ENCODE assay signal across 8 cellular contexts in genomic region chr11:57566564-57567209, GRCh38. TPM values are rescaled to one million over a fixed set of nuclear protein-coding genes. Genes with fewer than 3 reads are reported as not detected.
DNase-seq lines count a peak whose midpoint lies in the region; ATAC-seq and TF ChIP-seq lines count a peak whose summit lies in the region.

No MANE protein-coding gene starts in this region.

- no peak for DNase-seq in T-helper 17 cell
- DNase-seq in epithelial cell of proximal tubule (ENCODE audit: low read depth) = no peak
- no peak for DNase-seq in psoas muscle
- DNase-seq in NCI-H748 (lab: John Stamatoyannopoulos, UW; ENCODE audit: unreplicated experiment) = no peak
- DNase-seq in T-helper 9 cell = no peak
- DNase-seq in iPS-NIHi11 (ENCODE audit: low spot score) = no peak

- peak overlapping the region; percentile 98 for H3K4me3 Mint-ChIP-seq in T-helper 17 cell

- peaks cover 5% of the 10 kb centered on the region for H3K36me3 Mint-ChIP-seq in T-helper 17 cell (ENCODE audit: low read depth)

- H3K4me3 ChIP-seq in GM12875 (ENCODE audit: low read depth, low read length) (peak overlapping the region; percentile 84), epithelial cell of proximal tubule (ENCODE audit: low read depth, low read length) (peak overlapping the region; percentile 68), psoas muscle (peak overlapping the region; percentile 71)

- TF ChIP-seq CTCF in GM12875 (IDR thresholded peaks at IDR 0.05; ENCODE audit: borderline replicate concordance, insufficient read depth, low read depth, low read length) (no peak), epithelial cell of proximal tubule (conservative IDR thresholded peaks at IDR 0.05; ENCODE audit: low read depth, low read length) (no peak), psoas muscle (IDR thresholded peaks at IDR 0.05) (no peak)

- H3K27me3 Mint-ChIP-seq in T-helper 17 cell = no peaks in the 10 kb centered on the region

- intact Hi-C loops in psoas muscle (cut with DNase I) = loop anchor here in 1 of 2 donors (5.0 kb wide), 1 partner anchor 76 kb away; no protein-coding TSS in a partner anchor

- no peaks in the 10 kb centered on the region for H3K36me3 ChIP-seq in psoas muscle (ENCODE audit: insufficient read depth in 1 of 2, low read depth in 1 of 2)

- H3K27me3 ChIP-seq in psoas muscle (ENCODE audit: insufficient read depth in 3 of 3, low read length in 2 of 3) = peaks cover 0 to 21% (median 0%) of the 10 kb centered on the region in 3 donors

- H3K9me3 ChIP-seq in T-helper 17 cell (ENCODE audit: control insufficient read depth, low read length, poor library complexity, severe bottlenecking) = no peaks in the 10 kb centered on the region
- H3K9me3 ChIP-seq in psoas muscle = no peaks in the 10 kb centered on the region

- H3K27ac ChIP-seq in psoas muscle = peak overlapping the region; percentile 2

- peaks cover 6% of the 10 kb centered on the region for H3K4me1 ChIP-seq in psoas muscle

- ATAC-seq in T-helper 17 cell (no peak), psoas muscle (no peak), HG02678 (IDR thresholded peaks at IDR 0.05; ENCODE audit: unreplicated experiment) (no peak)

- peak overlapping the region; percentile 93 for H3K27ac Mint-ChIP-seq in T-helper 17 cell

- 31 to 38% (median 34%) methylated on average over 6 of the region's 6 CpGs for WGBS in psoas muscle, 3 donors

- peaks cover 41% of the 10 kb centered on the region for H3K4me1 Mint-ChIP-seq in T-helper 17 cell

RNA-seq across cellular contexts. Expression of gene UBE2L6, which starts 0.8 kb away (rescaled TPM):
- 10 to 100 TPM; 58.9 to 64.1 TPM for total RNA-seq in T-helper 17 cell
- 12.2 and 19.4 TPM in 2 replicates for total RNA-seq in epithelial cell of proximal tubule
- total RNA-seq in psoas muscle = 10 to 100 TPM in 3 of 4 donors, 1 to 10 TPM in 1; 6.8 to 24.7 (median 12.3) TPM
- polyA plus RNA-seq in psoas muscle = 1 to 10 TPM; 5.3 to 9.9 (median 9.1) TPM

RNA-seq across cellular contexts. Expression of gene SMTNL1, which starts 29.3 kb away (rescaled TPM):
- not detected for total RNA-seq in T-helper 17 cell
- total RNA-seq in epithelial cell of proximal tubule = not detected in 2 replicates
- total RNA-seq in psoas muscle = 100 to 1,000 TPM in 1 of 4 donors, 10 to 100 TPM in 2, 1 to 10 TPM in 1; 7.6 to 118 (median 36.9) TPM
- polyA plus RNA-seq in psoas muscle = 10 to 100 TPM in 2 of 3 donors, 1 to 10 TPM in 1; 6.7 to 19.7 (median 14.9) TPM

RNA-seq across cellular contexts. Expression of gene SERPING1, which starts 30.8 kb away (rescaled TPM):
- total RNA-seq in T-helper 17 cell = under 1 TPM in 1 of 2 donors, not detected in 1; 0.57 TPM
- total RNA-seq in epithelial cell of proximal tubule = 1.8 and 49.8 TPM in 2 replicates
- total RNA-seq in psoas muscle = 10 to 100 TPM; 65.1 to 97.3 (median 71.2) TPM
- polyA plus RNA-seq in psoas muscle = 10 to 100 TPM; 42.6 to 77.2 (median 62.3) TPM

RNA-seq across cellular contexts. Expression of gene TIMM10, which starts 36.1 kb away (rescaled TPM):
- total RNA-seq in T-helper 17 cell (10 to 100 TPM; 17.0 to 19.1 TPM), epithelial cell of proximal tubule (43.1 and 89.1 TPM in 2 replicates), psoas muscle (10 to 100 TPM; 55.0 to 90.0 (median 73.0) TPM)
- 100 to 1,000 TPM in 2 of 3 donors, 10 to 100 TPM in 1; 97.7 to 149 (median 112) TPM for polyA plus RNA-seq in psoas muscle

RNA-seq across cellular contexts. Expression of gene SLC43A1, which starts 51.2 kb away (rescaled TPM):
- total RNA-seq in T-helper 17 cell (1 to 10 TPM; 7.8 to 8.0 TPM), epithelial cell of proximal tubule (3.6 and 9.0 TPM in 2 replicates), psoas muscle (10 to 100 TPM in 1 of 4 donors, 1 to 10 TPM in 3; 4.1 to 15.3 (median 7.1) TPM)
- 10 to 100 TPM in 1 of 3 donors, 1 to 10 TPM in 2; 3.5 to 13.7 (median 7.5) TPM for polyA plus RNA-seq in psoas muscle
